ENCODE assay signal across 23 cellular contexts in the genomic region with DNA sequence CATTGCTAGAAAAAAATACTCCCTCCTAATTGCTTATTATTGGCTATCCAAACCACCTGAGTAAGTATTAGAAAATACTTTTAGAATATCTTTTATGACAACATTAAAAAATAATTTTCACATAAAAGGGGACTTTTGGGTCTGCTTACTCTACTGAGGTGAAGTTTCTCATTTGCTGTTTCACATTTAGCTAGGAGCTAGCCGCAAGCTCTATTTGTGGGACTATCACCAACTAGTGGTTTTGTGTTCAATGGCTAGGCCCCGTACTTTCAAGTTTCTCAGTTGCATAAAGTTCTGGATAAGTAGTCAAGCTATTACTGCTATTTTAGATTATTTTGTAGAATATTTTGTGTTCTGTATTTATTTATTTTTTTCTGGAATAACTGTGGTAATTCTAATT.
DNase-seq lines count a peak whose midpoint lies in the region; ATAC-seq, FAIRE-seq and TF ChIP-seq lines count a peak whose summit lies in the region.
"Had no signal": no experiment of that assay in that cellular context is flagged by ENCODE, and none has a peak within 500 bp of the region (broad histone marks: within the 10 kb centered on the region; RNA-seq: fewer than 3 reads in every experiment).

No MANE protein-coding gene starts in this region.

- peak overlapping the region; percentile 30 for H3K4me2 ChIP-seq in GM12878 (ENCODE audit: control insufficient read depth, insufficient read depth)

- no peak for TF ChIP-seq EP300 in GM12878 (IDR thresholded peaks at IDR 0.05; ENCODE audit: borderline replicate concordance in 1 of 2, control insufficient read depth in 1 of 2, low read depth in 2 of 2, low read length in 2 of 2)

- no peaks in the 10 kb centered on the region for H4K20me1 ChIP-seq in GM12878 (ENCODE audit: control insufficient read depth, insufficient read depth)

- H3K36me3 ChIP-seq in GM12878 (ENCODE audit: control insufficient read depth in 2 of 2, insufficient read depth in 2 of 2, low read length in 1 of 2) (no peaks in the 10 kb centered on the region), colonic mucosa (no peaks in the 10 kb centered on the region)
- H3K36me3 ChIP-seq: sigmoid colon, SJCRH30 had no signal

- no peaks in the 10 kb centered on the region; the same call in 2 of the 3 replicates for H3K9me3 ChIP-seq in GM12878 (replicated peaks; ENCODE audit: control insufficient read depth, insufficient read depth, low read length)
- no peaks in the 10 kb centered on the region for H3K9me3 ChIP-seq in colonic mucosa
- H3K9me3 ChIP-seq: sigmoid colon, SJCRH30 had no signal

- SMC1A ChIA-PET in GM12878 (lab: Charles Lee; ENCODE audit: uncharacterized antibody, unreplicated experiment), result interaction anchor here (0.8 to 2.5 kb wide), 21 partner anchors 8 to 402 kb away, joined by 3 to 9 read pairs (median 3); no protein-coding TSS in a partner anchor

- CTCF ChIA-PET in GM12878 (lab: Yijun Ruan, JAX), result interaction anchor here (1.0 to 1.5 kb wide), 6 partner anchors 20 to 185 kb away, joined by 3 to 5 read pairs (median 3); no protein-coding TSS in a partner anchor

- no peak for FAIRE-seq in GM12878 (lab: Jason Lieb, UNC)

- 0% methylated on average over 2 of the region's 2 CpGs for WGBS in GM12878 (ENCODE audit: insufficient coverage, insufficient replicate concordance, low lambda C conversion rate, missing lambda C conversion rate)

- H3K36me3 Mint-ChIP-seq in activated CD4-positive, alpha-beta T cell treated with anti-CD3 and anti-CD28 coated beads, Interleukin-2, amount 10 ng/mL, durations not matched to agents 24 days and 14 days (ENCODE audit: low read depth), result no peaks in the 10 kb centered on the region
- H3K36me3 Mint-ChIP-seq: activated naive CD8-positive, alpha-beta T cell; T-cell had no signal

- ATAC-seq in GM18511 (IDR thresholded peaks at IDR 0.05; ENCODE audit: unreplicated experiment) (peak; percentile 62), GM21723 (IDR thresholded peaks at IDR 0.05; ENCODE audit: unreplicated experiment) (peak; percentile 58), HG03439 (IDR thresholded peaks at IDR 0.05; ENCODE audit: unreplicated experiment) (peak; percentile 71), GM12878 (peak; percentile 90), esophagus mucosa (no peak), HG03196 (IDR thresholded peaks at IDR 0.05; ENCODE audit: unreplicated experiment) (no peak)
- ATAC-seq: natural killer cell treated with Interleukin-12 subunit alpha and Interleukin-12 subunit beta and Interleukin-15 and Interleukin-18, amount 100 ng/mL, for 72 hours; T-cell had no signal

- no peak overlapping the region for H3K4me3 Mint-ChIP-seq in activated CD4-positive, alpha-beta T cell treated with anti-CD3 and anti-CD28 coated beads, Interleukin-2, amount 10 ng/mL, durations not matched to agents 24 days and 14 days
- H3K4me3 Mint-ChIP-seq: activated CD4-positive, alpha-beta T cell treated with anti-CD3 and anti-CD28 coated beads, Interleukin-2, amount 10 ng/mL, durations not matched to agents 7 days and 5 days; activated naive CD8-positive, alpha-beta T cell; activated T-cell treated with anti-CD3 and anti-CD28 coated beads, Interleukin-2, amount 50 U/mL, for 24 hours; natural killer cell treated with Interleukin-12 subunit alpha and Interleukin-12 subunit beta and Interleukin-15 and Interleukin-18, amount 100 ng/mL, for 72 hours; T-cell had no signal

- POLR2A ChIA-PET in GM12878 (lab: Charles Lee), result no interaction called here

- no peaks in the 10 kb centered on the region for H3K79me2 ChIP-seq in GM12878 (ENCODE audit: control insufficient read depth, insufficient read depth, low read length)

- no peaks in the 10 kb centered on the region for H3K9me3 Mint-ChIP-seq in activated CD4-positive, alpha-beta T cell treated with anti-CD3 and anti-CD28 coated beads, Interleukin-2, amount 10 ng/mL, durations not matched to agents 24 days and 14 days
- H3K9me3 Mint-ChIP-seq: activated T-cell treated with anti-CD3 and anti-CD28 coated beads, Interleukin-2, amount 50 U/mL, for 24 hours had no signal

- in situ Hi-C loops in GM12878 (cut with MboI), result no loop called here

- H3K4me3 ChIP-seq in GM12878 (no peak overlapping the region), colonic mucosa (no peak overlapping the region)
- H3K4me3 ChIP-seq: sigmoid colon, SJCRH30 had no signal

- peak; percentile 20 for DNase-seq in GM12878 (ENCODE audit: low read depth, low spot score)
- no peak for DNase-seq in colonic mucosa
- DNase-seq in activated CD4-positive, alpha-beta T cell treated with anti-CD3 and anti-CD28 coated beads, Interleukin-2, amount 10 ng/mL, durations not matched to agents 24 days and 14 days, result no peak
- DNase-seq: activated CD4-positive, alpha-beta T cell treated with anti-CD3 and anti-CD28 coated beads, Interleukin-2, amount 10 ng/mL, durations not matched to agents 7 days and 5 days; activated effector memory CD4-positive, alpha-beta T cell treated with anti-CD3 and anti-CD28 coated beads, Interleukin-2, amount 50 U/mL, for 16 hours; activated T-cell treated with anti-CD3 and anti-CD28 coated beads, Interleukin-2, amount 50 U/mL, for 24 hours; DMS79 treated with DMSO at 0.1 percent for 48 hours; GF-D8; NCI-H2107; sigmoid colon; SJCRH30; stimulated activated CD4-positive, alpha-beta T cell treated with anti-CD3 and anti-CD28 coated beads, Interleukin-12 subunit alpha, Interleukin-12 subunit beta, amount 100 ng/mL, for 4 hours; stimulated activated CD4-positive, alpha-beta T cell treated with anti-CD3 and anti-CD28 coated beads, Interleukin-2, amount 100 ng/mL, for 48 hours; T-cell; trophoblast cell had no signal

- peak; percentile 18; the same call in 1 of the 2 replicates for TF ChIP-seq RAD21 in GM12878 (IDR thresholded peaks at IDR 0.05; ENCODE audit: insufficient read depth, low read depth, low read length)

- BruUV-seq in GM12878 (replicated peaks; lab: Mats Ljungman, UMichigan), result no TSS peak

- TF ChIP-seq CTCF in GM12878 (IDR thresholded peaks at IDR 0.05 in 2 of 3, conservative IDR thresholded peaks at IDR 0.05 in 1 of 3; ENCODE audit: control insufficient read depth in 2 of 3, extremely low read depth in 1 of 3, insufficient read depth in 1 of 3, low read depth in 3 of 3, low read length in 3 of 3) (no peak), colonic mucosa (IDR thresholded peaks at IDR 0.05) (no peak)

- no peaks in the 10 kb centered on the region for H3K27me3 Mint-ChIP-seq in activated CD4-positive, alpha-beta T cell treated with anti-CD3 and anti-CD28 coated beads, Interleukin-2, amount 10 ng/mL, durations not matched to agents 24 days and 14 days
- H3K27me3 Mint-ChIP-seq: activated CD4-positive, alpha-beta T cell treated with anti-CD3 and anti-CD28 coated beads, Interleukin-2, amount 10 ng/mL, durations not matched to agents 7 days and 5 days; activated naive CD8-positive, alpha-beta T cell; activated T-cell treated with anti-CD3 and anti-CD28 coated beads, Interleukin-2, amount 50 U/mL, for 24 hours; natural killer cell treated with Interleukin-12 subunit alpha and Interleukin-12 subunit beta and Interleukin-15 and Interleukin-18, amount 100 ng/mL, for 72 hours; T-cell had no signal

- TF ChIP-seq POLR2A in GM12878 (IDR thresholded peaks at IDR 0.05; ENCODE audit: low read depth, low read length), result no peak

- RAD21 ChIA-PET in GM12878 (lab: Charles Lee; ENCODE audit: unreplicated experiment), result interaction anchor here (0.7 to 3.4 kb wide), 11 partner anchors 12 to 397 kb away, joined by 3 to 17 read pairs (median 3); partner anchors contain the start of gene BCHE

- no peaks in the 10 kb centered on the region for H3K4me1 Mint-ChIP-seq in activated CD4-positive, alpha-beta T cell treated with anti-CD3 and anti-CD28 coated beads, Interleukin-2, amount 10 ng/mL, durations not matched to agents 24 days and 14 days
- H3K4me1 Mint-ChIP-seq: activated CD4-positive, alpha-beta T cell treated with anti-CD3 and anti-CD28 coated beads, Interleukin-2, amount 10 ng/mL, durations not matched to agents 7 days and 5 days; T-cell had no signal

- no peaks in the 10 kb centered on the region for H3K27me3 ChIP-seq in GM12878 (replicated peaks in 1 of 2; ENCODE audit: control insufficient read depth in 2 of 2, insufficient read depth in 2 of 2, low read length in 1 of 2)
- no peaks in the 10 kb centered on the region for H3K27me3 ChIP-seq in colonic mucosa
- H3K27me3 ChIP-seq: sigmoid colon, SJCRH30 had no signal

- intact Hi-C loops in GM12878 (cut with micrococcal nuclease; ENCODE audit: unreplicated experiment), result no loop called here
- intact Hi-C loops in colonic mucosa (cut with DNase I), result no loop called here
- intact Hi-C loops in activated CD4-positive, alpha-beta T cell treated with anti-CD3 and anti-CD28 coated beads, Interleukin-2, amount 10 ng/mL, durations not matched to agents 24 days and 14 days (cut with micrococcal nuclease), result no loop called here

- H3K4me1 ChIP-seq in GM12878 (ENCODE audit: control insufficient read depth, insufficient read depth, low read length) (no peaks in the 10 kb centered on the region), colonic mucosa (no peaks in the 10 kb centered on the region)
- H3K4me1 ChIP-seq: SJCRH30 had no signal

- no peak overlapping the region for H3K27ac Mint-ChIP-seq in activated CD4-positive, alpha-beta T cell treated with anti-CD3 and anti-CD28 coated beads, Interleukin-2, amount 10 ng/mL, durations not matched to agents 24 days and 14 days
- H3K27ac Mint-ChIP-seq: activated CD4-positive, alpha-beta T cell treated with anti-CD3 and anti-CD28 coated beads, Interleukin-2, amount 10 ng/mL, durations not matched to agents 7 days and 5 days; activated naive CD8-positive, alpha-beta T cell; activated T-cell treated with anti-CD3 and anti-CD28 coated beads, Interleukin-2, amount 50 U/mL, for 24 hours; natural killer cell treated with Interleukin-12 subunit alpha and Interleukin-12 subunit beta and Interleukin-15 and Interleukin-18, amount 100 ng/mL, for 72 hours; T-cell had no signal

- H3K9ac ChIP-seq in GM12878 (ENCODE audit: control insufficient read depth, insufficient read depth, low read length) (no peak overlapping the region), colonic mucosa (ENCODE audit: low read depth in 2 of 2, low read length in 2 of 2) (no peak overlapping the region)

- H2AFZ ChIP-seq in GM12878 (ENCODE audit: control insufficient read depth, low read depth, low read length), result peak overlapping the region; percentile 39

- H3K27ac ChIP-seq in GM12878 (ENCODE audit: control insufficient read depth, insufficient read depth), result peak overlapping the region; percentile 61; the same call in 1 of the 2 replicates
- H3K27ac ChIP-seq in colonic mucosa, result no peak overlapping the region
- H3K27ac ChIP-seq: C4-2B, sigmoid colon, SJCRH30 had no signal

TF ChIP-seq in GM12878, 131 proteins besides CTCF, POLR2A, EP300 and RAD21 (continues in another document):
- TF ChIP-seq GABPA (IDR thresholded peaks at IDR 0.05; ENCODE audit: low read depth) (no peak), RUNX3 (IDR thresholded peaks at IDR 0.05; ENCODE audit: low read length) (peak; percentile 91), DPF2 (IDR thresholded peaks at IDR 0.05) (peak; percentile 14; the same call in 1 of the 2 replicates), MYC (IDR thresholded peaks at IDR 0.05; ENCODE audit: insufficient read depth, insufficient read length, insufficient replicate concordance, low read length, severe bottlenecking) (no peak)

Comparison
In these comparisons a context has a peak if more than half of its experiments do, and no peak if none do; other contexts are left out.
1. ATAC-seq: peak in GM18511 (single experiment), GM21723 (single experiment), HG03439 (single experiment) and GM12878 (single experiment); none in esophagus mucosa (single experiment) and HG03196 (single experiment).